2 cellular contexts compared by ENCODE assay signal in genomic region chr12:21308785-21309184, GRCh38.
TF ChIP-seq lines count a peak whose summit lies in the region.

No MANE protein-coding gene starts in this region.

TF ChIP-seq in SK-N-SH, 30 proteins besides CTCF, POLR2A, EP300 and RAD21 (continued from another document):
- TF ChIP-seq, protein P1, sequence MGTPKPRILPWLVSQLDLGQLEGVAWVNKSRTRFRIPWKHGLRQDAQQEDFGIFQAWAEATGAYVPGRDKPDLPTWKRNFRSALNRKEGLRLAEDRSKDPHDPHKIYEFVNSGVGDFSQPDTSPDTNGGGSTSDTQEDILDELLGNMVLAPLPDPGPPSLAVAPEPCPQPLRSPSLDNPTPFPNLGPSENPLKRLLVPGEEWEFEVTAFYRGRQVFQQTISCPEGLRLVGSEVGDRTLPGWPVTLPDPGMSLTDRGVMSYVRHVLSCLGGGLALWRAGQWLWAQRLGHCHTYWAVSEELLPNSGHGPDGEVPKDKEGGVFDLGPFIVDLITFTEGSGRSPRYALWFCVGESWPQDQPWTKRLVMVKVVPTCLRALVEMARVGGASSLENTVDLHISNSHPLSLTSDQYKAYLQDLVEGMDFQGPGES (IDR thresholded peaks at IDR 0.05; ENCODE audit: low read depth, low read length), result no peak

TF ChIP-seq in SK-N-SH treated with all-trans-retinoic acid at 6 μM for 48 hours, 23 proteins besides CTCF, POLR2A, EP300 and RAD21 (continued from another document):
- TF ChIP-seq, protein P2, sequence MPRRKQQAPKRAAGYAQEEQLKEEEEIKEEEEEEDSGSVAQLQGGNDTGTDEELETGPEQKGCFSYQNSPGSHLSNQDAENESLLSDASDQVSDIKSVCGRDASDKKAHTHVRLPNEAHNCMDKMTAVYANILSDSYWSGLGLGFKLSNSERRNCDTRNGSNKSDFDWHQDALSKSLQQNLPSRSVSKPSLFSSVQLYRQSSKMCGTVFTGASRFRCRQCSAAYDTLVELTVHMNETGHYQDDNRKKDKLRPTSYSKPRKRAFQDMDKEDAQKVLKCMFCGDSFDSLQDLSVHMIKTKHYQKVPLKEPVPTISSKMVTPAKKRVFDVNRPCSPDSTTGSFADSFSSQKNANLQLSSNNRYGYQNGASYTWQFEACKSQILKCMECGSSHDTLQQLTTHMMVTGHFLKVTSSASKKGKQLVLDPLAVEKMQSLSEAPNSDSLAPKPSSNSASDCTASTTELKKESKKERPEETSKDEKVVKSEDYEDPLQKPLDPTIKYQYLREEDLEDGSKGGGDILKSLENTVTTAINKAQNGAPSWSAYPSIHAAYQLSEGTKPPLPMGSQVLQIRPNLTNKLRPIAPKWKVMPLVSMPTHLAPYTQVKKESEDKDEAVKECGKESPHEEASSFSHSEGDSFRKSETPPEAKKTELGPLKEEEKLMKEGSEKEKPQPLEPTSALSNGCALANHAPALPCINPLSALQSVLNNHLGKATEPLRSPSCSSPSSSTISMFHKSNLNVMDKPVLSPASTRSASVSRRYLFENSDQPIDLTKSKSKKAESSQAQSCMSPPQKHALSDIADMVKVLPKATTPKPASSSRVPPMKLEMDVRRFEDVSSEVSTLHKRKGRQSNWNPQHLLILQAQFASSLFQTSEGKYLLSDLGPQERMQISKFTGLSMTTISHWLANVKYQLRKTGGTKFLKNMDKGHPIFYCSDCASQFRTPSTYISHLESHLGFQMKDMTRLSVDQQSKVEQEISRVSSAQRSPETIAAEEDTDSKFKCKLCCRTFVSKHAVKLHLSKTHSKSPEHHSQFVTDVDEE (CRISPR knock-in tag; IDR thresholded peaks at IDR 0.05), result no peak
- TF ChIP-seq CREB5 (CRISPR knock-in tag; IDR thresholded peaks at IDR 0.05; ENCODE audit: low read depth) (no peak), ZNF70 (CRISPR knock-in tag; IDR thresholded peaks at IDR 0.05) (no peak), ZNF8 (CRISPR knock-in tag; IDR thresholded peaks at IDR 0.05) (no peak), GLIS3 (CRISPR knock-in tag; IDR thresholded peaks at IDR 0.05) (no peak), RARB (CRISPR knock-in tag; IDR thresholded peaks at IDR 0.05) (no peak)
TF ChIP-seq in SK-N-SH treated with all-trans-retinoic acid at 6 μM for 48 hours: peak in this region for 0.
